10 cellular contexts compared by ENCODE assay signal in genomic region chr12:59736786-59737185, GRCh38.
DNase-seq lines count a peak whose midpoint lies in the region; TF ChIP-seq lines count a peak whose summit lies in the region.
"Had no signal": no experiment of that assay in that cellular context is flagged by ENCODE, and none has a peak within 500 bp of the region (broad histone marks: within the 10 kb centered on the region; RNA-seq: fewer than 3 reads in every experiment).

No MANE protein-coding gene starts in this region.

- H3K27me3 Mint-ChIP-seq in chondrocyte (ENCODE audit: low read depth): no peaks in the 10 kb centered on the region

- H3K9me3 ChIP-seq in mesenchymal stem cell (ENCODE audit: control insufficient read depth, low read length) (no peaks in the 10 kb centered on the region), tibial artery (no peaks in the 10 kb centered on the region), testis (no peaks in the 10 kb centered on the region)

- H2BK120ac ChIP-seq in mesenchymal stem cell (ENCODE audit: low read depth, low read length): no peak overlapping the region

- TF ChIP-seq POLR2A in testis (IDR thresholded peaks at IDR 0.05): no peak

- no peak overlapping the region for H3K4ac ChIP-seq in mesenchymal stem cell (ENCODE audit: low read depth in 1 of 2, low read length in 2 of 2)

- H4K91ac ChIP-seq in mesenchymal stem cell (ENCODE audit: low read length): no peak overlapping the region

- no peak overlapping the region for H3K4me2 ChIP-seq in mesenchymal stem cell (ENCODE audit: low read length, poor library complexity, severe bottlenecking)

- H3K27ac ChIP-seq in brain microvascular endothelial cell (peak overlapping the region; percentile 36), mesenchymal stem cell (ENCODE audit: low read length, poor library complexity, severe bottlenecking) (no peak overlapping the region), tibial artery (no peak overlapping the region), testis (no peak overlapping the region)

- no peaks in the 10 kb centered on the region for H3K79me1 ChIP-seq in mesenchymal stem cell (replicated peaks; ENCODE audit: low read length, poor library complexity, severe bottlenecking)

- H2BK15ac ChIP-seq in mesenchymal stem cell (ENCODE audit: low read depth, poor library complexity, severe bottlenecking): no peak overlapping the region

- H3K9ac ChIP-seq in mesenchymal stem cell (ENCODE audit: low read length): peak overlapping the region; percentile 62

- H3K4me1 ChIP-seq in mesenchymal stem cell (ENCODE audit: control insufficient read depth, insufficient read depth, low read depth, low read length): no peaks in the 10 kb centered on the region
- H3K4me1 ChIP-seq in tibial artery: peaks cover 0 to 19% (median 11%) of the 10 kb centered on the region in 4 donors
- no peaks in the 10 kb centered on the region for H3K4me1 ChIP-seq in testis

- H3K27me3 ChIP-seq in brain microvascular endothelial cell (replicated peaks) (no peaks in the 10 kb centered on the region), mesenchymal stem cell (ENCODE audit: control insufficient read depth in 1 of 2, insufficient read depth in 1 of 2, low read length in 2 of 2) (no peaks in the 10 kb centered on the region), tibial artery (no peaks in the 10 kb centered on the region), testis (no peaks in the 10 kb centered on the region)

- peak; percentile 83 for DNase-seq in DMS 273 treated with DMSO at 0.1 percent for 48 hours (lab: John Stamatoyannopoulos, UW)
- DNase-seq in NCI-H146 (lab: John Stamatoyannopoulos, UW): peak; percentile 87
- peak; percentile 83 for DNase-seq in brain microvascular endothelial cell
- DNase-seq in mesenchymal stem cell: peak; percentile 89
- no peak for DNase-seq in NCI-H1048 (lab: John Stamatoyannopoulos, UW)
- no peak for DNase-seq in chondrocyte (ENCODE audit: low spot score)
- DNase-seq in tibial artery: no peak
- DNase-seq in testis: no peak
- DNase-seq: NCI-H2029 had no signal

- no peak overlapping the region for H2BK12ac ChIP-seq in mesenchymal stem cell (ENCODE audit: low read length in 2 of 2)

- H3K14ac ChIP-seq in mesenchymal stem cell (ENCODE audit: low read length in 2 of 2): no peak overlapping the region

- no peaks in the 10 kb centered on the region for H3K9me3 Mint-ChIP-seq in chondrocyte (ENCODE audit: low read depth)

- no peak overlapping the region for H2BK5ac ChIP-seq in mesenchymal stem cell (ENCODE audit: low read depth, low read length, poor library complexity, severe bottlenecking)

- H3K27ac Mint-ChIP-seq in chondrocyte (ENCODE audit: unreplicated experiment): no peak overlapping the region
- H3K27ac Mint-ChIP-seq: stimulated activated effector memory CD8-positive, alpha-beta T cell treated with anti-CD3 and anti-CD28 coated beads, Interleukin-12 subunit alpha, Interleukin-12 subunit beta, amount 100 ng/mL, for 72 hours had no signal

- no peak overlapping the region for H3K4me3 Mint-ChIP-seq in chondrocyte (ENCODE audit: unreplicated experiment)
- H3K4me3 Mint-ChIP-seq: stimulated activated effector memory CD8-positive, alpha-beta T cell treated with anti-CD3 and anti-CD28 coated beads, Interleukin-12 subunit alpha, Interleukin-12 subunit beta, amount 100 ng/mL, for 72 hours had no signal

- H2AFZ ChIP-seq in mesenchymal stem cell (ENCODE audit: low read depth, low read length): no peak overlapping the region

- peak overlapping the region in 1 of 2 experiments; percentile 17 for H3K18ac ChIP-seq in mesenchymal stem cell (ENCODE audit: low read depth in 1 of 2, low read length in 2 of 2)

- no peak overlapping the region for H4K8ac ChIP-seq in mesenchymal stem cell (ENCODE audit: low read length)

- peaks cover 17% of the 10 kb centered on the region for H3K4me1 Mint-ChIP-seq in chondrocyte (ENCODE audit: low read depth)

- H2AK5ac ChIP-seq in mesenchymal stem cell (ENCODE audit: low read length, severe bottlenecking): no peak overlapping the region

- no peak overlapping the region for H3K4me3 ChIP-seq in brain microvascular endothelial cell (ENCODE audit: low read depth, low read length)
- peak overlapping the region in 1 of 2 experiments; percentile 16 for H3K4me3 ChIP-seq in mesenchymal stem cell (ENCODE audit: insufficient read depth in 1 of 2, low read depth in 1 of 2, low read length in 2 of 2)
- no peak overlapping the region for H3K4me3 ChIP-seq in tibial artery
- H3K4me3 ChIP-seq in testis: no peak overlapping the region

- intact Hi-C loops in tibial artery (cut with DNase I; ENCODE audit: low total_unique reads): no loop called here
- intact Hi-C loops in testis (cut with DNase I; ENCODE audit: low total_unique reads): no loop called here

- in situ Hi-C loops in brain microvascular endothelial cell (cut with HindIII; ENCODE audit: low pct_ligation_motif_present, low sequenced_read_pairs): no loop called here

- H3K36me3 ChIP-seq in brain microvascular endothelial cell (replicated peaks) (no peaks in the 10 kb centered on the region), mesenchymal stem cell (ENCODE audit: control insufficient read depth in 1 of 2, insufficient read depth in 2 of 2, low read depth in 1 of 2, low read length in 2 of 2) (no peaks in the 10 kb centered on the region), tibial artery (peaks cover 0 to 9% (median 0%) of the 10 kb centered on the region in 3 donors), testis (ENCODE audit: low read depth, missing control alignments) (no peaks in the 10 kb centered on the region)

- no peak for TF ChIP-seq CTCF in brain microvascular endothelial cell (IDR thresholded peaks at IDR 0.05; ENCODE audit: low read depth, low read length, missing control alignments)
- TF ChIP-seq CTCF in chondrocyte (IDR thresholded peaks at IDR 0.05): no peak
- TF ChIP-seq CTCF in tibial artery (IDR thresholded peaks at IDR 0.05): no peak
- TF ChIP-seq CTCF in testis (IDR thresholded peaks at IDR 0.05): no peak

- H3K23ac ChIP-seq in mesenchymal stem cell (ENCODE audit: low read length in 2 of 2): no peak overlapping the region

- whole genome bisulfite sequencing in mesenchymal stem cell: 0% methylated on average over 1 of the region's 1 CpG
- 38 to 50% methylated on average over 1 of the region's 1 CpG for WGBS in testis, 2 donors

- no peaks in the 10 kb centered on the region for H3K36me3 Mint-ChIP-seq in chondrocyte (ENCODE audit: low read depth)
- H3K36me3 Mint-ChIP-seq: stimulated activated effector memory CD8-positive, alpha-beta T cell treated with anti-CD3 and anti-CD28 coated beads, Interleukin-12 subunit alpha, Interleukin-12 subunit beta, amount 100 ng/mL, for 72 hours had no signal

Comparison
In these comparisons a context has a peak if more than half of its experiments do, and no peak if none do; other contexts are left out.
1. DNase-seq: peak in DMS 273 treated with DMSO at 0.1 percent for 48 hours (single experiment), NCI-H146 (single experiment), brain microvascular endothelial cell (single experiment) and mesenchymal stem cell (single experiment); none in NCI-H1048 (single experiment), chondrocyte (single experiment), tibial artery (0 of 2) and testis (single experiment).